1 cellular context compared by ENCODE assay signal in genomic region chr5:181205735-181206401, GRCh38.
TF ChIP-seq lines count a peak whose summit lies in the region.

No MANE protein-coding gene starts in this region.

TF ChIP-seq in endothelial cell of umbilical vein, 7 proteins besides CTCF, POLR2A, EP300 and RAD21:
- no peak for TF ChIP-seq EZH2 (IDR thresholded peaks at IDR 0.05; ENCODE audit: borderline replicate concordance, low read depth, low read length, severe bottlenecking)
- no peak for TF ChIP-seq FOS (IDR thresholded peaks at IDR 0.05; ENCODE audit: borderline replicate concordance, insufficient read depth, low read length)
- no peak for TF ChIP-seq POLR2AphosphoS5 (IDR thresholded peaks at IDR 0.05; ENCODE audit: insufficient read depth, low read depth, low read length)
- TF ChIP-seq, protein P1, sequence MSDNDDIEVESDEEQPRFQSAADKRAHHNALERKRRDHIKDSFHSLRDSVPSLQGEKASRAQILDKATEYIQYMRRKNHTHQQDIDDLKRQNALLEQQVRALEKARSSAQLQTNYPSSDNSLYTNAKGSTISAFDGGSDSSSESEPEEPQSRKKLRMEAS (IDR thresholded peaks at IDR 0.05; ENCODE audit: insufficient read depth, insufficient read length) = no peak
- no peak for TF ChIP-seq GATA2 (IDR thresholded peaks at IDR 0.05; ENCODE audit: insufficient read depth, insufficient read length, low read depth, low read length)
- TF ChIP-seq MYC (IDR thresholded peaks at IDR 0.05; ENCODE audit: low read depth, low read length) = no peak
- no peak for TF ChIP-seq JUN (IDR thresholded peaks at IDR 0.05; ENCODE audit: borderline replicate concordance, insufficient read depth, insufficient read length, low read depth)
